12 cellular contexts compared by ENCODE assay signal in the genomic region with DNA sequence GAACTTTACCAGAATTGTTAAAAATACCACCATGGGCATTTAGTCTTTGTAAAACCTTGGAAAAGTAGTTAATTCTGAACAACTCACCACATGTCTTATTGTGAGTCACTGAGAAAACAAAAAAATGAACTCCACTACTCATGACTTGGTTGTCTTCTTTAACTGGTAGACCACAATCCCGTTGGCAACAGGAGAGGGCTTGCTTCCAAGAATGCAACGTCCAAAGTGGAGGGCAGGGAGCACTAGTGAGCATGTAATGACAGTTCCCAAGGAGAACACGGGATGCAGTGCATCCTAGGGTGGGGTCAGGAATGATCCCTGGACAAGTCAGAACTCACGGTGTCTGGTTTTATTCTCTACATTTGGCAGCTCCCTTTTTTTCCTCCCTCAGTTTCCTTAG. TPM values are rescaled to one million over a fixed set of nuclear protein-coding genes. Genes with fewer than 3 reads are reported as not detected.
DNase-seq lines count a peak whose midpoint lies in the region; ATAC-seq, FAIRE-seq and TF ChIP-seq lines count a peak whose summit lies in the region.
"Had no signal": no experiment of that assay in that cellular context is flagged by ENCODE, and none has a peak within 500 bp of the region (broad histone marks: within the 10 kb centered on the region; RNA-seq: fewer than 3 reads in every experiment).

No MANE protein-coding gene starts in this region.

- no peaks in the 10 kb centered on the region for H3K9me3 ChIP-seq in IMR-90 (ENCODE audit: control insufficient read depth, insufficient read depth, low read length)
- H3K9me3 ChIP-seq in liver (ENCODE audit: control insufficient read depth in 4 of 4, low read length in 3 of 4) = no peaks in the 10 kb centered on the region
- H3K9me3 ChIP-seq: heart right ventricle, spleen had no signal

- H3K4me3 ChIP-seq in IMR-90 (ENCODE audit: insufficient read depth, low read depth, low read length) = no peak overlapping the region
- H3K4me3 ChIP-seq in bronchial epithelial cell (ENCODE audit: low read depth, low read length) = no peak overlapping the region
- H3K4me3 ChIP-seq in liver (ENCODE audit: low read depth in 1 of 3, low read length in 3 of 3) = no peak overlapping the region
- H3K4me3 ChIP-seq: heart right ventricle, spleen had no signal

- no peak overlapping the region for H4K8ac ChIP-seq in IMR-90 (ENCODE audit: low read depth in 2 of 2, low read length in 2 of 2)

- no peaks in the 10 kb centered on the region for H3K9me1 ChIP-seq in IMR-90 (ENCODE audit: insufficient read depth, low read length)

- dilution Hi-C loops in IMR-90 (cut with HindIII; ENCODE audit: low sequenced_read_pairs, unreplicated experiment) = no loop called here

- in situ Hi-C loops in IMR-90 (cut with MboI; ENCODE audit: low sequenced_read_pairs) = no loop called here

- no peak overlapping the region for H2AK5ac ChIP-seq in IMR-90 (ENCODE audit: low read depth, low read length)

- peak; percentile 42 for TF ChIP-seq CTCF in IMR-90 (conservative IDR thresholded peaks at IDR 0.05; ENCODE audit: low read depth, low read length)
- TF ChIP-seq CTCF in bronchial epithelial cell (IDR thresholded peaks at IDR 0.05; ENCODE audit: insufficient read depth, low read length, severe bottlenecking) = peak; percentile 34
- peak; percentile 9 for TF ChIP-seq CTCF in liver (IDR thresholded peaks at IDR 0.05; ENCODE audit: low read depth, low read length, missing input control)

- no peak overlapping the region for H3K56ac ChIP-seq in IMR-90 (ENCODE audit: extremely low read depth, insufficient read depth, low read length)

- no peaks in the 10 kb centered on the region for H3K36me3 ChIP-seq in IMR-90 (ENCODE audit: control insufficient read depth, insufficient read depth, low read length)
- no peaks in the 10 kb centered on the region for H3K36me3 ChIP-seq in bronchial epithelial cell (ENCODE audit: control insufficient read depth, insufficient read depth, low read length)
- no peaks in the 10 kb centered on the region for H3K36me3 ChIP-seq in liver (ENCODE audit: control insufficient read depth in 4 of 4, insufficient read depth in 3 of 4, low read depth in 1 of 4, low read length in 3 of 4)
- H3K36me3 ChIP-seq: heart right ventricle, spleen had no signal

- no peak overlapping the region for H2AK9ac ChIP-seq in IMR-90 (replicated peaks; ENCODE audit: low read depth, low read length, poor library complexity)

- no peak overlapping the region for H3K4me2 ChIP-seq in IMR-90 (ENCODE audit: low read depth, low read length)

- H4K5ac ChIP-seq in IMR-90 (ENCODE audit: low read depth, low read length) = no peak overlapping the region

- peak; percentile 58 for FAIRE-seq in bronchial epithelial cell (lab: Jason Lieb, UNC)

- no peak overlapping the region for H2BK20ac ChIP-seq in IMR-90 (ENCODE audit: low read depth, low read length)

- H3K79me1 ChIP-seq in IMR-90 (ENCODE audit: low read depth in 1 of 2, low read length in 2 of 2) = no peaks in the 10 kb centered on the region

- H3K4ac ChIP-seq in IMR-90 (ENCODE audit: low read depth, low read length) = no peak overlapping the region

- peak overlapping the region; percentile 29 for H2AFZ ChIP-seq in IMR-90 (replicated peaks; ENCODE audit: low read length, poor library complexity)

- H3K23ac ChIP-seq in IMR-90 (ENCODE audit: low read depth, low read length) = no peak overlapping the region

- H4K20me1 ChIP-seq in IMR-90 (ENCODE audit: insufficient read depth, low read length) = no peaks in the 10 kb centered on the region

- TF ChIP-seq RAD21 in IMR-90 (IDR thresholded peaks at IDR 0.05; ENCODE audit: low read length) (peak; percentile 41; the same call in 1 of the 2 replicates), liver (IDR thresholded peaks at IDR 0.05) (peak; percentile 12 to 37)

- H3K27ac ChIP-seq in IMR-90 (ENCODE audit: insufficient read depth, low read length) (no peak overlapping the region), liver (ENCODE audit: low read depth in 1 of 2, low read length in 2 of 2) (no peak overlapping the region)
- H3K27ac ChIP-seq: spleen had no signal

- no peak overlapping the region for H4K91ac ChIP-seq in IMR-90 (ENCODE audit: insufficient read depth, low read depth, low read length)

- no peak overlapping the region for H2BK5ac ChIP-seq in IMR-90 (ENCODE audit: low read depth, low read length, poor library complexity, severe bottlenecking)

- POLR2A ChIA-PET in IMR-90 (lab: Charles Lee; ENCODE audit: unreplicated experiment) = no interaction called here

- no peak overlapping the region for H3K18ac ChIP-seq in IMR-90 (ENCODE audit: low read depth, low read length)

- H3K9ac ChIP-seq in IMR-90 (ENCODE audit: low read depth, low read length) (no peak overlapping the region), liver (ENCODE audit: low read depth in 1 of 2, low read length in 2 of 2) (no peak overlapping the region)

- no peak for TF ChIP-seq POLR2A in IMR-90 (IDR thresholded peaks at IDR 0.05; ENCODE audit: low read depth, low read length)

- no TSS peak for BruUV-seq in IMR-90 (replicated peaks; lab: Mats Ljungman, UMichigan)

- DNase-seq in AG20443 (ENCODE audit: low spot score) = peak; percentile 85
- peak; percentile 92 for DNase-seq in IMR-90
- peak; percentile 99 for DNase-seq in bronchial epithelial cell (ENCODE audit: low read depth)
- no peak for DNase-seq in Ammon's horn (ENCODE audit: low spot score)
- no peak for DNase-seq in medulla oblongata (ENCODE audit: extremely low spot score)
- no peak for DNase-seq in NCI-H1105 (lab: John Stamatoyannopoulos, UW)
- DNase-seq: activated CD8-positive, alpha-beta memory T cell treated with anti-CD3 and anti-CD28 coated beads, Interleukin-2, amount 50 U/mL, for 48 hours; NCI-H774; spleen had no signal

- CTCF ChIA-PET in IMR-90 (lab: Yijun Ruan, JAX) = interaction anchor here (0.6 to 1.6 kb wide), 2 partner anchors 13 to 272 kb away, joined by 3 read pairs; no protein-coding TSS in a partner anchor

- no peak overlapping the region for H2BK120ac ChIP-seq in IMR-90 (ENCODE audit: low read depth, low read length)

- peaks cover 4% of the 10 kb centered on the region for H3K4me1 ChIP-seq in IMR-90 (ENCODE audit: control insufficient read depth, insufficient read depth, low read length)
- peaks cover 0 to 10% (median 6%) of the 10 kb centered on the region in 4 donors for H3K4me1 ChIP-seq in liver (ENCODE audit: control insufficient read depth in 4 of 4, insufficient read depth in 4 of 4, low read length in 3 of 4)

- no CpG with 5 or more reads among the region's 4 CpGs for WGBS in IMR-90 (ENCODE audit: extremely low coverage in 2 of 2, insufficient read length in 1 of 2), 2 experiments
- 13% methylated on average over 4 of the region's 4 CpGs for WGBS in liver

- ATAC-seq in IMR-90 (ENCODE audit: low read depth) (peak; percentile 87), HG02763 (IDR thresholded peaks at IDR 0.05; ENCODE audit: unreplicated experiment) (no peak)

- no peak overlapping the region for H2BK15ac ChIP-seq in IMR-90 (ENCODE audit: low read depth, low read length)

- H3K14ac ChIP-seq in IMR-90 (replicated peaks; ENCODE audit: low read depth, low read length) = no peak overlapping the region

- intact Hi-C loops in IMR-90 (cut with micrococcal nuclease) = no loop called here

- H3K27me3 ChIP-seq in IMR-90 (ENCODE audit: control insufficient read depth, insufficient read depth, low read length) (no peaks in the 10 kb centered on the region), bronchial epithelial cell (ENCODE audit: control insufficient read depth, insufficient read depth, low read length) (no peaks in the 10 kb centered on the region), liver (ENCODE audit: control insufficient read depth in 4 of 4, insufficient read depth in 4 of 4, low read length in 3 of 4) (no peaks in the 10 kb centered on the region)
- H3K27me3 ChIP-seq: heart right ventricle, spleen had no signal

TF ChIP-seq in IMR-90, 13 proteins besides CTCF, POLR2A, EP300 and RAD21 (continues in another document):
- TF ChIP-seq CHD1 (IDR thresholded peaks at IDR 0.05; ENCODE audit: low read depth, low read length) (no peak), ELK1 (IDR thresholded peaks at IDR 0.05; ENCODE audit: borderline replicate concordance, low read depth, low read length) (no peak)

TF ChIP-seq in liver, 16 proteins besides CTCF, POLR2A, EP300 and RAD21 (continues in another document):
- no peak for TF ChIP-seq REST (IDR thresholded peaks at IDR 0.05)
- peak; percentile 58 for TF ChIP-seq YY1 (IDR thresholded peaks at IDR 0.05)
- no peak for TF ChIP-seq TAF1 (conservative IDR thresholded peaks at IDR 0.05)
- TF ChIP-seq MAX (IDR thresholded peaks at IDR 0.05) = no peak
- peak in 1 of 2 donors; percentile 50 for TF ChIP-seq RXRA (IDR thresholded peaks at IDR 0.05)

RNA-seq across cellular contexts. Expression of gene HMCN1, which starts 15.2 kb away (rescaled TPM):
- 7.8 and 11.7 TPM in 2 replicates for total RNA-seq in IMR-90 (2012; rRNA removed)
- 4.6 and 6.1 TPM in 2 replicates for polyA plus RNA-seq in IMR-90 (2012; rRNA removed)
- 2.0 and 3.3 TPM in 2 replicates for polyA plus RNA-seq in IMR-90 (2012; cell fraction: cytosol; rRNA removed)
- polyA plus RNA-seq in IMR-90 (2012; cell fraction: nucleus; rRNA removed; ENCODE audit: low replicate concordance) = 1.9 and 6.6 TPM in 2 replicates
- total RNA-seq in bronchial epithelial cell = 1.1 and 1.9 TPM in 2 replicates
- total RNA-seq in liver = 1 to 10 TPM; 4.9 to 6.8 TPM
- 1 to 10 TPM; 1.5 to 2.1 TPM for polyA plus RNA-seq in liver

Comparison
In these comparisons a context has a peak if more than half of its experiments do, and no peak if none do; other contexts are left out.
1. DNase-seq: peak in AG20443 (single experiment), IMR-90 (single experiment) and bronchial epithelial cell (single experiment); none in Ammon's horn (single experiment), medulla oblongata (single experiment) and NCI-H1105 (single experiment).
2. Peak in every context shown above with its lines, with median percentiles within 50 percentile points of each other: CTCF ChIP-seq.